ENCODE assay signal across 8 cellular contexts in genomic region chr16:56916571-56917403, GRCh38. TPM values are rescaled to one million over a fixed set of nuclear protein-coding genes. Genes with fewer than 3 reads are reported as not detected.
DNase-seq lines count a peak whose midpoint lies in the region; ATAC-seq, FAIRE-seq and TF ChIP-seq lines count a peak whose summit lies in the region.

No MANE protein-coding gene starts in this region.

- no peaks in the 10 kb centered on the region for H3K9me2 ChIP-seq in OCI-LY1 (ENCODE audit: low read depth, low read length)

- peak overlapping the region; percentile 1 for H3K4me3 ChIP-seq in OCI-LY1 (ENCODE audit: low read depth, low read length, poor library complexity, severe bottlenecking)
- H3K4me3 ChIP-seq in kidney (ENCODE audit: low read length in 2 of 2), result no peak overlapping the region
- no peak overlapping the region for H3K4me3 ChIP-seq in WERI-Rb-1 (ENCODE audit: low read depth, low read length)
- no peak overlapping the region for H3K4me3 ChIP-seq in endodermal cell (ENCODE audit: low read length)

- H3K27me3 ChIP-seq in OCI-LY1 (ENCODE audit: insufficient read depth, low read length), result no peaks in the 10 kb centered on the region
- no peaks in the 10 kb centered on the region for H3K27me3 ChIP-seq in WERI-Rb-1 (ENCODE audit: insufficient read depth, low read depth, severe bottlenecking)
- no peaks in the 10 kb centered on the region for H3K27me3 ChIP-seq in endodermal cell (ENCODE audit: control insufficient read depth, insufficient read depth, low read length, poor library complexity, severe bottlenecking)

- H3K27me3 Mint-ChIP-seq in endodermal cell (ENCODE audit: insufficient read depth), result peaks cover 3% of the 10 kb centered on the region

- H3K27ac ChIP-seq in OCI-LY1 (ENCODE audit: low read depth, low read length, poor library complexity, severe bottlenecking), result peak overlapping the region; percentile 73
- peak overlapping the region; percentile 38 to 78 for H3K27ac ChIP-seq in kidney (ENCODE audit: low read depth in 2 of 2, low read length in 2 of 2)
- no peak overlapping the region for H3K27ac ChIP-seq in WERI-Rb-1
- no peak overlapping the region for H3K27ac ChIP-seq in endodermal cell (ENCODE audit: low read depth, low read length)

- no peaks in the 10 kb centered on the region for H3K36me3 ChIP-seq in OCI-LY1 (ENCODE audit: insufficient read depth, low read length)
- no peaks in the 10 kb centered on the region for H3K36me3 ChIP-seq in kidney (ENCODE audit: control insufficient read depth in 1 of 2, insufficient read depth in 2 of 2, low read length in 2 of 2)
- no peaks in the 10 kb centered on the region for H3K36me3 ChIP-seq in WERI-Rb-1
- no peaks in the 10 kb centered on the region for H3K36me3 ChIP-seq in endodermal cell (ENCODE audit: control insufficient read depth, insufficient read depth, low read length)

- no peak overlapping the region for H2AFZ ChIP-seq in OCI-LY1 (ENCODE audit: low read length)

- no peaks in the 10 kb centered on the region for H4K20me1 ChIP-seq in OCI-LY1 (ENCODE audit: insufficient read depth, low read length)

- H3K4me1 ChIP-seq in OCI-LY1 (ENCODE audit: insufficient read depth, low read length, severe bottlenecking), result peaks cover 56% of the 10 kb centered on the region
- peaks cover 12 to 19% of the 10 kb centered on the region in 2 donors for H3K4me1 ChIP-seq in kidney (ENCODE audit: control insufficient read depth in 1 of 2, insufficient read depth in 1 of 2, low read depth in 1 of 2, low read length in 2 of 2)
- H3K4me1 ChIP-seq in endodermal cell (ENCODE audit: control insufficient read depth, insufficient read depth, low read length), result no peaks in the 10 kb centered on the region

- H3K4me3 Mint-ChIP-seq in endodermal cell, result no peak overlapping the region

- no peaks in the 10 kb centered on the region for H3K9me3 ChIP-seq in OCI-LY1 (ENCODE audit: low read length)
- H3K9me3 ChIP-seq in kidney (ENCODE audit: control insufficient read depth in 1 of 2, low read length in 2 of 2), result no peaks in the 10 kb centered on the region
- no peaks in the 10 kb centered on the region for H3K9me3 ChIP-seq in WERI-Rb-1 (ENCODE audit: severe bottlenecking)
- no peaks in the 10 kb centered on the region for H3K9me3 ChIP-seq in endodermal cell (ENCODE audit: control insufficient read depth, low read length)

- DNase-seq in kidney (no peak), WERI-Rb-1 (no peak), endodermal cell (no peak), NCI-H446 (lab: John Stamatoyannopoulos, UW) (no peak)
- DNase-seq in NK-92 treated with Interleukin-12 subunit alpha and Interleukin-12 subunit beta, amount 100 ng/mL, for 24 hours (lab: John Stamatoyannopoulos, UW), result no peak

- H3K27ac Mint-ChIP-seq in endodermal cell, result no peak overlapping the region

- H3K4me2 ChIP-seq in OCI-LY1 (ENCODE audit: low read length), result peak overlapping the region; percentile 47

- TF ChIP-seq CTCF in OCI-LY1 (IDR thresholded peaks at IDR 0.05; ENCODE audit: low read length), result no peak
- no peak for TF ChIP-seq CTCF in kidney (IDR thresholded peaks at IDR 0.05; ENCODE audit: borderline replicate concordance, extremely low read depth, insufficient read depth)
- no peak for TF ChIP-seq CTCF in WERI-Rb-1 (IDR thresholded peaks at IDR 0.05; ENCODE audit: low read depth, low read length)
- no peak for TF ChIP-seq CTCF in endodermal cell (conservative IDR thresholded peaks at IDR 0.05)

- H3K79me2 ChIP-seq in OCI-LY1 (ENCODE audit: insufficient read depth, low read length), result no peaks in the 10 kb centered on the region

- 96 to 100% methylated on average over 2 to 3 of the region's 5 CpGs for WGBS in endodermal cell (ENCODE audit: insufficient coverage in 1 of 2, insufficient read length in 1 of 2), 2 experiments

- H3K4me1 Mint-ChIP-seq in endodermal cell, result peaks cover 7% of the 10 kb centered on the region

- H3K9me3 Mint-ChIP-seq in endodermal cell, result no peaks in the 10 kb centered on the region

- no peaks in the 10 kb centered on the region for H3F3A ChIP-seq in OCI-LY1 (ENCODE audit: insufficient read depth, low read length)

- intact Hi-C loops in kidney (cut with DNase I), result no loop called here

- H3K9ac ChIP-seq in OCI-LY1 (ENCODE audit: low read length) (peak overlapping the region; percentile 9; the same call in 1 of the 2 replicates), kidney (ENCODE audit: low read length in 2 of 2) (no peak overlapping the region), endodermal cell (ENCODE audit: extremely low read depth, low read length, poor library complexity, severe bottlenecking) (no peak overlapping the region)

- ATAC-seq in GM18868 (IDR thresholded peaks at IDR 0.05; ENCODE audit: unreplicated experiment) (peak; percentile 78), HG02623 (IDR thresholded peaks at IDR 0.05; ENCODE audit: unreplicated experiment) (peak; percentile 77)

- no peak for FAIRE-seq in kidney (lab: Jason Lieb, UNC)

- H3K36me3 Mint-ChIP-seq in endodermal cell (ENCODE audit: low read depth), result no peaks in the 10 kb centered on the region

RNA-seq across cellular contexts. Expression of gene HERPUD1, which starts 15.2 kb away (rescaled TPM):
- total RNA-seq in kidney (209 TPM), endodermal cell (10 to 100 TPM; 21.5 to 40.6 TPM)
- polyA plus RNA-seq in kidney (ENCODE audit: insufficient read depth, low read depth, low replicate concordance), result 234 TPM
- 51.1 TPM for polyA plus RNA-seq in endodermal cell (2013, experiment 1 of 2)
- 39.7 TPM for polyA plus RNA-seq in endodermal cell (2013, experiment 2 of 2)

RNA-seq across cellular contexts. Expression of gene CETP, which starts 45.0 kb away (rescaled TPM):
- total RNA-seq in kidney, result 1.3 TPM
- 2.1 TPM for polyA plus RNA-seq in kidney (ENCODE audit: insufficient read depth, low read depth, low replicate concordance)
- total RNA-seq in endodermal cell, result not detected
- polyA plus RNA-seq in endodermal cell (2013, experiment 1 of 2), result not detected
- polyA plus RNA-seq in endodermal cell (2013, experiment 2 of 2), result not detected

RNA-seq across cellular contexts. Expression of gene SLC12A3, which starts 51.8 kb away (rescaled TPM):
- total RNA-seq in kidney (5.4 TPM), endodermal cell (not detected)
- 277 TPM for polyA plus RNA-seq in kidney (ENCODE audit: insufficient read depth, low read depth, low replicate concordance)
- not detected for polyA plus RNA-seq in endodermal cell (2013, experiment 1 of 2)
- not detected for polyA plus RNA-seq in endodermal cell (2013, experiment 2 of 2)

Comparison
In these comparisons a context has a peak if more than half of its experiments do, and no peak if none do; other contexts are left out.
1. H3K27ac ChIP-seq: peak in OCI-LY1 (single experiment) and kidney (2 of 2); none in WERI-Rb-1 (single experiment) and endodermal cell (single experiment).